Comparison of ENCODE assay signal across 9 cellular contexts in the genomic region with DNA sequence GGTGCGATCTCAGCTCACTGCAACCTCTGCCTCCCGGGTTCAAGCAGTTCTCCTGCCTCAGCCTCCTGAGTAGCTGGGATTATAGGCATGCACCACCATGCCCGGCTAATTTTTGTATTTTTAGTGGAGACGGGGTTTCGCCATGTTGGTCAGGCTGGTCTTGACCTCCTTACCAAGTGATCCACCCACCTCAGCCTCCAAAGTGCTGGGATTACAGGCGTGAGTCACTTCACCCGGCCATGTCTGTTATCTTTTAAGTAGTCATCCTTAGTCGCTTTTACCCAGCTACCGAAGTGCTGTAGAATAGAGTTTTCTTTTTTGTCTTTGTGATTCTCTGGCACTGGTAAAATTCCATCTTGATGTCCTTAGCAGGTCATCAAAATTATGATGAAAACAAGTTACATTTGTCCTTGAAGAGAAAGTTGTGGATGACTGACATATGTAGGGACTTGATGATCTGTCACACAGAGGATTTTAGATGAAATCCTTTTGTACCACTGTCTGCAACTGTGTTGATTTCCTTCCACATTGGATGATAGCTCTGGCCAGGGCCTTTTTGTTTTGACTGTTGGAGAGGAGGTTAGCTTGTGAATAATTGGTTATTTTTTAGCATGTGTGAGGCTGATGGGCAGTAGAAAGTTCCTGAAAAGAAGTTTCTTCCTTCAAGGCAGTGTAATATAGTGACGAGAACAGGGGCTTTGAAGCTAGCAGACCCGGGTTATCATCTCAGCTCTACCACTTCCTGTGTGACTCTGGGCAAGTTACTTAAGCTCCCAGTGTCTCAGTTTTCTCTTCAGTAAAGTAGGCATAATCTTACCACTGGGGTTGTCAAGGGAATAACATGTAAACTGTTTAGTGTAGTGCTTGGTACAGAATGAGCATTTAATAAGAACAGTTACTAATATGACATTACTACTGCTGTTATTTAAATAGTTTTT. TPM values are rescaled to one million over a fixed set of nuclear protein-coding genes. Genes with fewer than 3 reads are reported as not detected.
DNase-seq lines count a peak whose midpoint lies in the region; ATAC-seq and TF ChIP-seq lines count a peak whose summit lies in the region.
"Had no signal": no experiment of that assay in that cellular context is flagged by ENCODE, and none has a peak within 500 bp of the region (broad histone marks: within the 10 kb centered on the region; RNA-seq: fewer than 3 reads in every experiment).

No MANE protein-coding gene starts in this region.

- peak overlapping the region; percentile 3 to 85 (median 82); a peak in 14 of 22 replicates for H3K9ac ChIP-seq in BLaER1 treated with 17β-estradiol and CSF1 and Interleukin-3, amounts not matched to agents 10 nM and 100 nM

- no peaks in the 10 kb centered on the region for H4K20me1 ChIP-seq in BLaER1 treated with 17β-estradiol and CSF1 and Interleukin-3, amounts not matched to agents 10 nM and 100 nM
- H4K20me1 ChIP-seq in GM23338 (replicated peaks; ENCODE audit: insufficient read depth): no peaks in the 10 kb centered on the region; the same call in 1 of the 2 replicates

- POLR2A ChIA-PET in T-cell (lab: Charles Lee): interaction anchor here in 1 of 2 donors (1.2 to 1.8 kb wide), 2 partner anchors 16 to 19 kb away, joined by 10 to 16 read pairs; a partner anchor contains a TSS

- ATAC-seq in GM19452 (IDR thresholded peaks at IDR 0.05; ENCODE audit: unreplicated experiment) (peak; percentile 52), T-cell (replicated peaks in 1 of 4) (peak; percentile 91 to 97 (median 94)), GM23338 (no peak)
- ATAC-seq: HCT116 had no signal

- no peaks in the 10 kb centered on the region for H3K9me2 ChIP-seq in GM23338 (ENCODE audit: insufficient read depth)

- H3K27ac ChIP-seq in BLaER1 treated with 17β-estradiol and CSF1 and Interleukin-3, amounts not matched to agents 10 nM and 100 nM: peak overlapping the region; percentile 93 to 97 (median 95)
- no peak overlapping the region for H3K27ac ChIP-seq in GM23338 (ENCODE audit: low read depth)

- H3K36me3 Mint-ChIP-seq in T-cell (peaks cover 13% of the 10 kb centered on the region), GM23338 (ENCODE audit: low read depth) (no peaks in the 10 kb centered on the region)

- H3K79me2 ChIP-seq in GM23338 (replicated peaks; ENCODE audit: insufficient read depth): no peaks in the 10 kb centered on the region

- H3K4me1 ChIP-seq in BLaER1 treated with 17β-estradiol and CSF1 and Interleukin-3, amounts not matched to agents 10 nM and 100 nM: peaks cover 57 to 92% (median 70%) of the 10 kb centered on the region in 10 experiments
- H3K4me1 ChIP-seq in GM23338 (ENCODE audit: insufficient read depth): no peaks in the 10 kb centered on the region

- H3K27me3 Mint-ChIP-seq in T-cell: no peaks in the 10 kb centered on the region
- no peaks in the 10 kb centered on the region for H3K27me3 Mint-ChIP-seq in GM23338 (ENCODE audit: insufficient read depth, low read depth, poor library complexity)

- intact Hi-C loops in head of caudate nucleus (cut with DNase I): no loop called here

- H3K4me3 Mint-ChIP-seq in T-cell (peak overlapping the region; percentile 35 to 54 (median 53)), GM23338 (no peak overlapping the region)

- peaks cover 6 to 58% (median 28%) of the 10 kb centered on the region in 11 experiments; a peak in 16 of 22 replicates for H3K36me3 ChIP-seq in BLaER1 treated with 17β-estradiol and CSF1 and Interleukin-3, amounts not matched to agents 10 nM and 100 nM
- no peaks in the 10 kb centered on the region for H3K36me3 ChIP-seq in GM23338 (ENCODE audit: insufficient read depth)

- H3K4me1 Mint-ChIP-seq in T-cell: peaks cover 56 to 57% (median 56%) of the 10 kb centered on the region in 3 donors
- no peaks in the 10 kb centered on the region for H3K4me1 Mint-ChIP-seq in GM23338

- CTCF ChIA-PET in T-cell (lab: Charles Lee): interaction anchor here in 1 of 2 donors (0.5 to 1.9 kb wide), 8 partner anchors 15 to 420 kb away, joined by 3 to 10 read pairs (median 3); a partner anchor contains a TSS

- no peak overlapping the region for H2AFZ ChIP-seq in GM23338

- H3K9me3 Mint-ChIP-seq in T-cell: no peaks in the 10 kb centered on the region
- no peaks in the 10 kb centered on the region for H3K9me3 Mint-ChIP-seq in GM23338

- DNase-seq in T-cell (peak in 29 of 34 experiments; percentile 5 to 56 (median 29)), fibroblast of peridontal ligament (ENCODE audit: extremely low read depth) (peak; percentile 48), NCI-H1436 (lab: John Stamatoyannopoulos, UW) (no peak), H4 (ENCODE audit: low spot score) (no peak), head of caudate nucleus (no peak), GM23338 (ENCODE audit: low spot score) (no peak)

- H3K9me3 ChIP-seq in BLaER1 treated with 17β-estradiol and CSF1 and Interleukin-3, amounts not matched to agents 10 nM and 100 nM (replicated peaks in 1 of 11): peaks cover 0 to 10% (median 0%) of the 10 kb centered on the region in 11 experiments; a peak in 3 of 22 replicates

- H3F3A ChIP-seq in GM23338 (replicated peaks; ENCODE audit: low read depth): no peaks in the 10 kb centered on the region

- H3K4me3 ChIP-seq in BLaER1 treated with 17β-estradiol and CSF1 and Interleukin-3, amounts not matched to agents 10 nM and 100 nM: no peak overlapping the region; a peak in 1 of 20 replicates
- H3K4me3 ChIP-seq in GM23338: no peak overlapping the region

- no peaks in the 10 kb centered on the region for H3K27me3 ChIP-seq in BLaER1 treated with 17β-estradiol and CSF1 and Interleukin-3, amounts not matched to agents 10 nM and 100 nM
- no peaks in the 10 kb centered on the region for H3K27me3 ChIP-seq in GM23338 (ENCODE audit: insufficient read depth)

- peak overlapping the region; percentile 65 to 93 (median 88) for H3K4me2 ChIP-seq in BLaER1 treated with 17β-estradiol and CSF1 and Interleukin-3, amounts not matched to agents 10 nM and 100 nM
- no peak overlapping the region for H3K4me2 ChIP-seq in GM23338

- no peak for TF ChIP-seq CTCF in GM23338 (conservative IDR thresholded peaks at IDR 0.05; ENCODE audit: low read depth in 2 of 2)

- H3K27ac Mint-ChIP-seq in T-cell: peak overlapping the region; percentile 95 to 96
- H3K27ac Mint-ChIP-seq in GM23338: no peak overlapping the region

TF ChIP-seq in GM23338, 12 proteins besides CTCF, POLR2A, EP300 and RAD21:
- TF ChIP-seq CREB1 (CRISPR knock-in tag; IDR thresholded peaks at IDR 0.05; ENCODE audit: low read depth): no peak
TF ChIP-seq in GM23338: peak in this region for 0.

RNA-seq across cellular contexts. Expression of a gene that starts 18.8 kb away (rescaled TPM):
- 10 to 100 TPM; 29.0 to 39.3 (median 37.4) TPM for total RNA-seq in T-cell
- total RNA-seq in H4 (2014; rRNA removed; shearing (Covaris generic)): 41.6 and 59.1 TPM in 2 replicates
- total RNA-seq in GM23338 (2014; rRNA removed; shearing (Covaris generic)): 16.0 and 36.7 TPM in 2 replicates
- 16.0 and 16.2 TPM in 2 replicates for polyA plus RNA-seq in GM23338 (2016; fragmentation: Nextera tagmentation; extraction: Ambion mirVana)

Comparison
In these comparisons a context has a peak if more than half of its experiments do, and no peak if none do; other contexts are left out.
1. DNase-seq: peak in T-cell (29 of 34) and fibroblast of peridontal ligament (single experiment); none in NCI-H1436 (single experiment), H4 (single experiment), head of caudate nucleus (0 of 42) and GM23338 (single experiment).